In the genomic region with DNA sequence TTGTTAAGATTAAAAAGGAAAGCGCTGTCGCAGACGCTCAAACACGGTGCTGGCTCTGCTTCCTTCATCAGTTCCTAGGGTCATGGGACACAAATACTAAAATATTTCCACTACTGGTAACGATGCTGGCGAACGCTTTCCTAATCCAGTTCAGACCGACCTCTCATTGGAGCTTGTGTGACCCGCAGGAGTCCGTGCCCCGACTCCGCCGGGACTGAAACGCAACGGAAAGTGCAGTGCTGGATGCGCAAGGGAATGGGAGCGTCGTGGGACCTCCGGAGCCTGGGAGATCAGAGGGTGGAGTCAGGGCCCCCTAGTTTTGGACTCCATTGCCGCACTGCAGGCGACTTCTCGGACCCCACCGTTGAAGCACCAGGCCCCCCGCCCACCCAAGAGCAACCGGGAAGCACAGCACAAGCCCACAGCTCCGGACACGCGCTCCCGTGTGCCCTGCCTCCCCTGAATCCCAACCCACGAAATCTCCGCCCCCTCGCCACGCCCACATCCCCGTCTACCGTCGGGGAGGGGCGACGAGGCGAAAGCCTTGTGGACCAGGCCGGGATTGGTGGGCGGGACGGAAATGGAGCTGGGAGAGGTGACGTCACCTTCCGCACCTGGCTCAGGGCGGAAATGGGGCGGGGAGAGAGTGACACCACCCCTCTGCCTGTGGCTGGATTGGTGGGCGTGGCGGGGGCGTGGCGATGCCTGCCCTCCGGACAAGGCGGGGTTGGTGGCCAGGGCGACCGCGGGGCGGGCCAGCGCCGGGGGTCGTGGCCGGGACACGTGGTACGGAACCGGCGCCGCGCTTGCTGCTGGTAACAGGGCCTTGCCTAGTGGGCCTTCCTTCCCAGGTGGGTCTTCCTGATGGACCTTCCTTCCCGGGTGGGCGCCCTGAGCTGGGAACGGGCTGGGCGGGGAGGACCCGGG, we compare ENCODE assay signal across 8 cellular contexts. TPM values are rescaled to one million over a fixed set of nuclear protein-coding genes. Genes with fewer than 3 reads are reported as not detected.
DNase-seq lines count a peak whose midpoint lies in the region; ATAC-seq, FAIRE-seq and TF ChIP-seq lines count a peak whose summit lies in the region.

A gene (plus strand): TSS at position 783 of the 927 bp plus-strand sequence. CDS start 3,611 bp downstream, outside the sequence.

- peak; percentile 67 for ATAC-seq in HG03460 (IDR thresholded peaks at IDR 0.05; ENCODE audit: unreplicated experiment)

- peak; percentile 55 for FAIRE-seq in colon (lab: Jason Lieb, UNC)

- H3K36me3 ChIP-seq in BE2C: no peaks in the 10 kb centered on the region

- no peaks in the 10 kb centered on the region for H3K4me1 ChIP-seq in BE2C

- peak within 1 kb of the TSS; percentile 73 for H3K4me3 ChIP-seq in BE2C (ENCODE audit: low read depth, low read length)

- H3K9me3 ChIP-seq in BE2C: no peaks in the 10 kb centered on the region

- no peaks in the 10 kb centered on the region for H3K27me3 ChIP-seq in BE2C

- DNase-seq in BE2C (peak; percentile 98), GM19240 (ENCODE audit: insufficient read length, low spot score) (peak; percentile 77), NCI-H526 (lab: John Stamatoyannopoulos, UW) (peak; percentile 97 to 100), kidney tubule cell (ENCODE audit: low spot score) (peak; percentile 99)
- peak; percentile 100 for DNase-seq in activated CD4-positive, alpha-beta T cell treated with anti-CD3 and anti-CD28 coated beads for 48 hours
- peak; percentile 99 to 100 (median 99) for DNase-seq in stimulated activated CD4-positive, alpha-beta T cell treated with anti-CD3 and anti-CD28 coated beads, Interleukin-1b, Interleukin-23, amount 100 ng/mL, for 24 hours (ENCODE audit: low read depth in 4 of 4, low spot score in 1 of 4)

- no peak for TF ChIP-seq CTCF in BE2C (IDR thresholded peaks at IDR 0.05; ENCODE audit: low read depth, low read length)

RNA-seq across cellular contexts. Expression of the gene that starts here (rescaled TPM):
- 30.1 TPM for polyA plus RNA-seq in BE2C (2012; ENCODE audit: insufficient read depth, insufficient read length, low read depth)

Comparison
In these comparisons a context has a peak if more than half of its experiments do, and no peak if none do; other contexts are left out.
1. Peak in every context shown above with its lines: DNase-seq, ATAC-seq and H3K4me3 ChIP-seq.